9 cellular contexts compared by ENCODE assay signal in genomic region chr12:124466200-124467128, GRCh38.
DNase-seq lines count a peak whose midpoint lies in the region; ATAC-seq and TF ChIP-seq lines count a peak whose summit lies in the region.
"Had no signal": no experiment of that assay in that cellular context is flagged by ENCODE, and none has a peak within 500 bp of the region (broad histone marks: within the 10 kb centered on the region; RNA-seq: fewer than 3 reads in every experiment).

No MANE protein-coding gene starts in this region.

- H3K4me3 Mint-ChIP-seq in CD4-positive, alpha-beta memory T cell = peak overlapping the region; percentile 73 to 85 (median 76)

- H3K27ac Mint-ChIP-seq in CD4-positive, alpha-beta memory T cell = peak overlapping the region; percentile 93 to 97 (median 94)

- H3K27ac ChIP-seq in CD4-positive, alpha-beta memory T cell (ENCODE audit: low read depth, low read length) = peak overlapping the region; percentile 82
- H3K27ac ChIP-seq in HL-60 (replicated peaks) = peak overlapping the region; percentile 49

- no peaks in the 10 kb centered on the region for H3K36me3 ChIP-seq in CD4-positive, alpha-beta memory T cell (ENCODE audit: insufficient read depth, low read length)

- H3K9me3 ChIP-seq in CD4-positive, alpha-beta memory T cell (ENCODE audit: control insufficient read depth in 1 of 2, low read length in 2 of 2) = no peaks in the 10 kb centered on the region

- DNase-seq in CD4-positive, alpha-beta memory T cell = peak; percentile 87 to 97 (median 89)
- DNase-seq in HL-60 (ENCODE audit: low read depth in 1 of 2, low spot score in 1 of 2) (peak; percentile 87 to 96), NCI-H526 treated with DMSO at 0.1 percent for 48 hours (lab: John Stamatoyannopoulos, UW) (no peak), NCI-H2196 (lab: John Stamatoyannopoulos, UW; ENCODE audit: unreplicated experiment) (no peak)
- DNase-seq in activated CD4-positive, alpha-beta T cell treated with anti-CD3 and anti-CD28 coated beads for 1 hour = peak; percentile 82
- DNase-seq in effector CD4-positive, alpha-beta T cell = peak; percentile 86
- peak; percentile 72 to 76 for DNase-seq in stimulated activated CD4-positive, alpha-beta T cell treated with anti-CD3 and anti-CD28 coated beads, Interleukin-15, amount 100 ng/mL, for 1 hour (ENCODE audit: low read depth in 1 of 2, low spot score in 1 of 2)

- peak overlapping the region; percentile 20 to 27 for H3K4me3 ChIP-seq in CD4-positive, alpha-beta memory T cell (ENCODE audit: low read length in 2 of 2)
- H3K4me3 ChIP-seq in HL-60 (replicated peaks; ENCODE audit: insufficient read depth, low read length) = peak overlapping the region; percentile 21; the same call in 1 of the 2 replicates

- peak; percentile 98 for ATAC-seq in GM19463 (IDR thresholded peaks at IDR 0.05; ENCODE audit: unreplicated experiment)
- ATAC-seq: HCT116 had no signal

- CTCF ChIA-PET in CD4-positive, alpha-beta memory T cell (lab: Charles Lee; ENCODE audit: partially characterized antibody) = interaction anchor here (0.8 to 3.6 kb wide), 8 partner anchors 9 to 430 kb away, joined by 3 to 41 read pairs (median 4); no protein-coding TSS in a partner anchor

- no peaks in the 10 kb centered on the region for H3K27me3 Mint-ChIP-seq in CD4-positive, alpha-beta memory T cell

- intact Hi-C loops in CD4-positive, alpha-beta memory T cell (cut with micrococcal nuclease) = loop anchor here (1.0 to 5.0 kb wide), 4 partner anchors 13 to 119 kb away; partner anchors contain the start of gene NCOR2

- H3K4me1 Mint-ChIP-seq in CD4-positive, alpha-beta memory T cell = peaks cover 39 to 71% (median 55%) of the 10 kb centered on the region in 4 donors

- H3K9me3 Mint-ChIP-seq in CD4-positive, alpha-beta memory T cell = peaks cover 0 to 10% (median 4%) of the 10 kb centered on the region in 8 donors

- H3K4me1 ChIP-seq in CD4-positive, alpha-beta memory T cell (ENCODE audit: insufficient read depth, low read length) = peaks cover 52% of the 10 kb centered on the region

- POLR2A ChIA-PET in CD4-positive, alpha-beta memory T cell (lab: Charles Lee; ENCODE audit: partially characterized antibody) = interaction anchor here (0.9 to 4.2 kb wide), 9 partner anchors 11 to 473 kb away, joined by 3 to 59 read pairs (median 6); partner anchors contain the start of gene NCOR2

- peak; percentile 5 for TF ChIP-seq CTCF in HL-60 (IDR thresholded peaks at IDR 0.05; ENCODE audit: insufficient read depth, low read length)

- no peaks in the 10 kb centered on the region for H3K27me3 ChIP-seq in CD4-positive, alpha-beta memory T cell (ENCODE audit: insufficient read depth, low read length)
- H3K27me3 ChIP-seq in HL-60 (ENCODE audit: insufficient read depth, poor library complexity, severe bottlenecking) = no peaks in the 10 kb centered on the region

- H3K36me3 Mint-ChIP-seq in CD4-positive, alpha-beta memory T cell = peaks cover 50 to 53% of the 10 kb centered on the region in 2 donors

Comparison
In these comparisons a context has a peak if more than half of its experiments do, and no peak if none do; other contexts are left out.
1. DNase-seq: peak in CD4-positive, alpha-beta memory T cell (5 of 5), HL-60 (2 of 2), activated CD4-positive, alpha-beta T cell treated with anti-CD3 and anti-CD28 coated beads for 1 hour (single experiment), effector CD4-positive, alpha-beta T cell (single experiment) and stimulated activated CD4-positive, alpha-beta T cell treated with anti-CD3 and anti-CD28 coated beads, Interleukin-15, amount 100 ng/mL, for 1 hour (2 of 2); none in NCI-H526 treated with DMSO at 0.1 percent for 48 hours (single experiment) and NCI-H2196 (single experiment).